In the genomic region with DNA sequence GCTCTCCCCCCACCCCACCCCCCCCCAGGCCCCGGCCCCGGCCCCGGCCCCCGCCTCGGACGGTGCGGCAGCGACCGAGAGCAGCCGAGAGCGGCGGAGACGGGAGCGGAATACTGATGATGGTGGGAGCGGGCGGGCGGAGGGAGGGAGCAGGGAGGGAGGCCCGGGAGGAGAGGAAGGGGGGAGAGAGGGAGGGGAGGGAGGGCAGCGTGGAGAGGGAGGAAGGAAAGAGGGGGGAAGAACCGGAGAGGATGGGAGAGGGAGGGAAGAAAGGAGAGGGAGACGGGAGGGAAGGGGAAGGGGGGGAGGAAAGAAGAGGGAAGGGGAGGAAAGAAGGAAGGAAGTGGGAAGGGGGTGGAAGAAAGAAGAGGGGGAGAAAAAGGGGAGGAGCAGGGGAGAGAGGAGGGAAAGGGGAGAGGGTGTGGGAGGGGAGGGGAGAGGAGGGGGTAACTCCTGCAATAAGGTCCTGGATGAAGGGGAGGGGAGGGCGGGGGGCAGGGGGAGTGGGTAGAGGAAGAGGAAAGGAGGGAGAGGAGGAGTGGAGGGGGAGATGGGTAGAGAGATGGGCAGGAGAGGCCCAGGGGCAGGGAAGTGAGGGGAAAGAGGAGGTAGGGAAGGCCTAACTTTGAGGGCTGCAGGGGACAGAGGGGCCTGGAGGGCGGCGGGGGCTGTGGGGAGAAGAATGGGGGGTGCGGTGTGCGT, we compare ENCODE assay signal across 1 cellular context.
TF ChIP-seq lines count a peak whose summit lies in the region.

A gene with protein sequence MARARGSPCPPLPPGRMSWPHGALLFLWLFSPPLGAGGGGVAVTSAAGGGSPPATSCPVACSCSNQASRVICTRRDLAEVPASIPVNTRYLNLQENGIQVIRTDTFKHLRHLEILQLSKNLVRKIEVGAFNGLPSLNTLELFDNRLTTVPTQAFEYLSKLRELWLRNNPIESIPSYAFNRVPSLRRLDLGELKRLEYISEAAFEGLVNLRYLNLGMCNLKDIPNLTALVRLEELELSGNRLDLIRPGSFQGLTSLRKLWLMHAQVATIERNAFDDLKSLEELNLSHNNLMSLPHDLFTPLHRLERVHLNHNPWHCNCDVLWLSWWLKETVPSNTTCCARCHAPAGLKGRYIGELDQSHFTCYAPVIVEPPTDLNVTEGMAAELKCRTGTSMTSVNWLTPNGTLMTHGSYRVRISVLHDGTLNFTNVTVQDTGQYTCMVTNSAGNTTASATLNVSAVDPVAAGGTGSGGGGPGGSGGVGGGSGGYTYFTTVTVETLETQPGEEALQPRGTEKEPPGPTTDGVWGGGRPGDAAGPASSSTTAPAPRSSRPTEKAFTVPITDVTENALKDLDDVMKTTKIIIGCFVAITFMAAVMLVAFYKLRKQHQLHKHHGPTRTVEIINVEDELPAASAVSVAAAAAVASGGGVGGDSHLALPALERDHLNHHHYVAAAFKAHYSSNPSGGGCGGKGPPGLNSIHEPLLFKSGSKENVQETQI (minus strand): TSS at position 115 of the 702 bp plus-strand sequence. CDS start 19,597 bp downstream, outside the sequence.

TF ChIP-seq in H1, 55 proteins besides CTCF, POLR2A, EP300 and RAD21:
- no peak for TF ChIP-seq ZNF274 (IDR thresholded peaks at IDR 0.05; ENCODE audit: borderline replicate concordance, extremely low read depth, low read length)
- 0 out of 2 replicates have a peak, but pooled peaks have one; percentile 10 for TF ChIP-seq RBBP5 (IDR thresholded peaks at IDR 0.05; ENCODE audit: borderline replicate concordance, low read depth, low read length)
- no peak for TF ChIP-seq SIN3A (conservative IDR thresholded peaks at IDR 0.05 in 1 of 2, IDR thresholded peaks at IDR 0.05 in 1 of 2; ENCODE audit: low read depth in 1 of 2, low read length in 2 of 2)
